9 cellular contexts compared by ENCODE assay signal in genomic region chr18:23306842-23307241, GRCh38.
A peak's percentile ranks its signal among the peaks of the same experiment; 100 is the strongest.
DNase-seq lines count a peak whose midpoint lies in the region; ATAC-seq and TF ChIP-seq lines count a peak whose summit lies in the region.
"Had no signal": no experiment of that assay in that cellular context is flagged by ENCODE, and none has a peak within 500 bp of the region (broad histone marks: within the 10 kb centered on the region; RNA-seq: fewer than 3 reads in every experiment).

No MANE protein-coding gene starts in this region.

- no peaks in the 10 kb centered on the region for H3K9me3 Mint-ChIP-seq in type B pancreatic cell

- no peaks in the 10 kb centered on the region for H3K27me3 Mint-ChIP-seq in type B pancreatic cell

- DNase-seq in activated gamma-delta T cell treated with Interleukin-2 at 50 U/mL for 16 hours, result peak; percentile 46
- no peak for DNase-seq in activated gamma-delta T cell (lab: John Stamatoyannopoulos, UW)
- peak; percentile 10 for DNase-seq in activated CD8-positive, alpha-beta memory T cell treated with anti-CD3 and anti-CD28 coated beads, Interleukin-2, amount 50 U/mL, for 24 hours (ENCODE audit: extremely low read depth)
- peak; percentile 11 for DNase-seq in type B pancreatic cell (ENCODE audit: extremely low spot score, unreplicated experiment)
- no peak for DNase-seq in HK-2 (ENCODE audit: unreplicated experiment)
- DNase-seq in activated CD4-positive, alpha-beta T cell treated with anti-CD3 and anti-CD28 coated beads for 4 hours, result no peak
- no peak for DNase-seq in NCI-H2196 (lab: John Stamatoyannopoulos, UW; ENCODE audit: unreplicated experiment)
- DNase-seq: activated T-cell treated with anti-CD3 and anti-CD28 coated beads, Interleukin-2, amount 50 U/mL, for 1 hour had no signal

- H3K36me3 Mint-ChIP-seq in type B pancreatic cell, result peaks cover 9% of the 10 kb centered on the region

- no peak overlapping the region for H3K4me3 Mint-ChIP-seq in type B pancreatic cell

- ATAC-seq in HG02678 (IDR thresholded peaks at IDR 0.05; ENCODE audit: unreplicated experiment), result peak; percentile 76

- H3K4me1 Mint-ChIP-seq in type B pancreatic cell (ENCODE audit: unreplicated experiment), result peaks cover 3% of the 10 kb centered on the region

- H3K27ac Mint-ChIP-seq in type B pancreatic cell, result no peak overlapping the region

- no peak for TF ChIP-seq CTCF in type B pancreatic cell (conservative IDR thresholded peaks at IDR 0.05)

Comparison
In these comparisons a context has a peak if more than half of its experiments do, and no peak if none do; other contexts are left out.
1. DNase-seq: peak in activated gamma-delta T cell treated with Interleukin-2 at 50 U/mL for 16 hours (single experiment), activated CD8-positive, alpha-beta memory T cell treated with anti-CD3 and anti-CD28 coated beads, Interleukin-2, amount 50 U/mL, for 24 hours (single experiment) and type B pancreatic cell (single experiment); none in activated gamma-delta T cell (single experiment), HK-2 (single experiment), activated CD4-positive, alpha-beta T cell treated with anti-CD3 and anti-CD28 coated beads for 4 hours (0 of 2) and NCI-H2196 (single experiment).